ENCODE assay signal across 1 cellular context in the genomic region with DNA sequence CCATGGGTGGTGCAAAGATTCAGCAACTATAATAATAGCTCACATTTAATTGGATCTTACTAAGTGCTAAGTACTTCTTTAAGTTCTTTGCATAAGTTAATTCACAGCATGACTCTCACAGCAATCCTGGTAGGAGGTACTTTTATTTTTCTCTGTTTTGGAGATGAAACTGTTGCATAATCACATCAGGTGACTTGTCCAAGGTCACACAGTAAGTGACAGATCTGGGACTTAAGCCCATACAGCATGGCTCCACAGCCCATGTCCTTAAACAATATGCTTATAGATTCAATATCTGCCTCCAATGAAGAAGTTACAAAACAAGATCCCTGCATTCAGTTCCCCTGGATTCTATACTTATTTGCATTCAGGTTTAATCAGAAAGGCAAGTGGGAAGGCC.
TF ChIP-seq lines count a peak whose summit lies in the region.

No MANE protein-coding gene starts in this region.

TF ChIP-seq in IMR-90, 13 proteins besides CTCF, POLR2A, EP300 and RAD21:
- TF ChIP-seq CEBPB (IDR thresholded peaks at IDR 0.05; ENCODE audit: low read depth, low read length) = peak; percentile 55
- TF ChIP-seq, protein P1, sequence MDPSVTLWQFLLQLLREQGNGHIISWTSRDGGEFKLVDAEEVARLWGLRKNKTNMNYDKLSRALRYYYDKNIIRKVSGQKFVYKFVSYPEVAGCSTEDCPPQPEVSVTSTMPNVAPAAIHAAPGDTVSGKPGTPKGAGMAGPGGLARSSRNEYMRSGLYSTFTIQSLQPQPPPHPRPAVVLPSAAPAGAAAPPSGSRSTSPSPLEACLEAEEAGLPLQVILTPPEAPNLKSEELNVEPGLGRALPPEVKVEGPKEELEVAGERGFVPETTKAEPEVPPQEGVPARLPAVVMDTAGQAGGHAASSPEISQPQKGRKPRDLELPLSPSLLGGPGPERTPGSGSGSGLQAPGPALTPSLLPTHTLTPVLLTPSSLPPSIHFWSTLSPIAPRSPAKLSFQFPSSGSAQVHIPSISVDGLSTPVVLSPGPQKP (IDR thresholded peaks at IDR 0.05; ENCODE audit: borderline replicate concordance, low read depth, low read length) = no peak
